Comparison of ENCODE assay signal across 20 cellular contexts in genomic region chr5:8474569-8474930, GRCh38.
"Had no signal": no experiment of that assay in that cellular context is flagged by ENCODE, and none has a peak within 500 bp of the region (broad histone marks: within the 10 kb centered on the region; RNA-seq: fewer than 3 reads in every experiment).

No MANE protein-coding gene starts in this region.

- H3K4me3 Mint-ChIP-seq: dendritic cell treated with granulocyte-macrophage colony-stimulating factor and Interleukin-4, amounts not matched to agents 40 ng/mL and 50 ng/mL, for 4 days; immature natural killer cell; memory B cell; mesothelial cell of epicardium; nephron; stimulated activated effector memory CD8-positive, alpha-beta T cell treated with anti-CD3 and anti-CD28 coated beads, Interleukin-12 subunit alpha, Interleukin-12 subunit beta, amount 100 ng/mL, for 72 hours; stimulated activated naive CD8-positive, alpha-beta T cell treated with anti-CD3 and anti-CD28 coated beads, Interleukin-15, Interleukin-2, amounts not matched to agents 100 ng/mL and 50 ng/mL, for 24 hours had no signal

- H3K36me3 Mint-ChIP-seq: immature natural killer cell; stimulated activated effector memory CD8-positive, alpha-beta T cell treated with anti-CD3 and anti-CD28 coated beads, Interleukin-12 subunit alpha, Interleukin-12 subunit beta, amount 100 ng/mL, for 72 hours had no signal

- H3K4me3 ChIP-seq: left ventricle myocardium inferior, lower lobe of right lung, pancreas, tibial artery, upper lobe of left lung, uterus had no signal

- ATAC-seq: foreskin keratinocyte; lower lobe of right lung; pancreas; stimulated activated effector memory CD8-positive, alpha-beta T cell treated with anti-CD3 and anti-CD28 coated beads, Interleukin-12 subunit alpha, Interleukin-12 subunit beta, amount 100 ng/mL, for 72 hours had no signal

- H3K27ac Mint-ChIP-seq: dendritic cell treated with granulocyte-macrophage colony-stimulating factor and Interleukin-4, amounts not matched to agents 40 ng/mL and 50 ng/mL, for 4 days; immature natural killer cell; memory B cell; mesothelial cell of epicardium; nephron; progenitor cell of endocrine pancreas; stimulated activated effector memory CD8-positive, alpha-beta T cell treated with anti-CD3 and anti-CD28 coated beads, Interleukin-12 subunit alpha, Interleukin-12 subunit beta, amount 100 ng/mL, for 72 hours; stimulated activated naive CD8-positive, alpha-beta T cell treated with anti-CD3 and anti-CD28 coated beads, Interleukin-15, Interleukin-2, amounts not matched to agents 100 ng/mL and 50 ng/mL, for 24 hours had no signal

- H3K27ac ChIP-seq: foreskin keratinocyte, left ventricle myocardium inferior, lower lobe of right lung, pancreas, tibial artery, upper lobe of left lung, uterus had no signal

- H3K9me3 ChIP-seq: pancreas, tibial artery, uterus had no signal

- H3K4me1 ChIP-seq: foreskin keratinocyte, left ventricle myocardium inferior, lower lobe of right lung, pancreas, tibial artery, upper lobe of left lung, uterus had no signal

- H3K27me3 ChIP-seq: foreskin keratinocyte, pancreas, tibial artery, upper lobe of left lung, uterus had no signal

- H3K36me3 ChIP-seq: left ventricle myocardium inferior, lower lobe of right lung, pancreas, tibial artery, upper lobe of left lung, uterus had no signal

- H3K4me1 Mint-ChIP-seq: immature natural killer cell; memory B cell; mesothelial cell of epicardium; nephron; stimulated activated effector memory CD8-positive, alpha-beta T cell treated with anti-CD3 and anti-CD28 coated beads, Interleukin-12 subunit alpha, Interleukin-12 subunit beta, amount 100 ng/mL, for 72 hours had no signal

- H3K27me3 Mint-ChIP-seq: dendritic cell treated with granulocyte-macrophage colony-stimulating factor and Interleukin-4, amounts not matched to agents 40 ng/mL and 50 ng/mL, for 4 days; memory B cell; progenitor cell of endocrine pancreas; stimulated activated naive CD8-positive, alpha-beta T cell treated with anti-CD3 and anti-CD28 coated beads, Interleukin-15, Interleukin-2, amounts not matched to agents 100 ng/mL and 50 ng/mL, for 24 hours had no signal

- DNase-seq: erythroblast; foreskin keratinocyte; immature natural killer cell; left ventricle myocardium inferior; lower lobe of right lung; occipital lobe; pancreas; right cardiac atrium; stimulated activated CD4-positive, alpha-beta T cell treated with anti-CD3 and anti-CD28 coated beads, Interleukin-4, amount 100 ng/mL, for 1 hour; stimulated activated CD8-positive, alpha-beta memory T cell treated with anti-CD3 and anti-CD28 coated beads, Interleukin-4, amount 100 ng/mL, for 48 hours; tibial artery; upper lobe of left lung; uterus had no signal
